ENCODE assay signal across 18 cellular contexts in the genomic region with DNA sequence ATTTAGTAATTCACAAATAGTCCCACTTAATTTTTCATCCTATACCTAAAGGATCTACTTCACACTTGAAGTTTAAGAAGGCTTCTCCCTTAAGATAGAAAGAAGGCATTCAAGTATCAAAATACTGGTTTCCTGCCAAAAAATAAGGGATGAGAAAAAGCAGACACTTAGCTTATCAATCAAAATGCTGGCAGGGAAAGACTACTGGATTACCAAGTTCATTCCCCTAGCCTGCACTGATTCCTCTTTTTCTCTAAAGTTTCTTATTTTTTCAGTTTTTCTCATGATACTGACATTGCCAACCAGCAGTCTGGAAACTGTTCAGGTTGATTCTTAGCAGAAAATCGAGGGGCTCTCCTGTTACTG.
DNase-seq lines count a peak whose midpoint lies in the region; TF ChIP-seq lines count a peak whose summit lies in the region.
"Had no signal": no experiment of that assay in that cellular context is flagged by ENCODE, and none has a peak within 500 bp of the region (broad histone marks: within the 10 kb centered on the region; RNA-seq: fewer than 3 reads in every experiment).

No MANE protein-coding gene starts in this region.

- H3K27me3 ChIP-seq in A673 (replicated peaks; ENCODE audit: insufficient read depth, low read depth, low read length, poor library complexity) (no peaks in the 10 kb centered on the region), mammary epithelial cell (ENCODE audit: insufficient read depth, low read length) (no peaks in the 10 kb centered on the region), mesenchymal stem cell (ENCODE audit: control insufficient read depth in 1 of 2, insufficient read depth in 1 of 2, low read length in 2 of 2) (no peaks in the 10 kb centered on the region), osteoblast (ENCODE audit: insufficient read depth, low read length) (no peaks in the 10 kb centered on the region)

- peaks cover 1% of the 10 kb centered on the region for H3K36me3 ChIP-seq in A673 (ENCODE audit: insufficient read depth, low read length, poor library complexity, severe bottlenecking)
- peaks cover 4% of the 10 kb centered on the region for H3K36me3 ChIP-seq in mammary epithelial cell (ENCODE audit: insufficient read depth, low read length)
- H3K36me3 ChIP-seq in mesenchymal stem cell (ENCODE audit: control insufficient read depth in 1 of 2, insufficient read depth in 2 of 2, low read depth in 1 of 2, low read length in 2 of 2), result no peaks in the 10 kb centered on the region
- no peaks in the 10 kb centered on the region for H3K36me3 ChIP-seq in osteoblast (ENCODE audit: insufficient read depth, low read length)

- no peaks in the 10 kb centered on the region for H3K27me3 Mint-ChIP-seq in CD14-positive monocyte (ENCODE audit: low read depth in 3 of 3)
- H3K27me3 Mint-ChIP-seq in activated naive CD4-positive, alpha-beta T cell treated with anti-CD3 and anti-CD28 coated beads, Interleukin-2, amount 10 ng/mL, durations not matched to agents 7 days and 5 days, result no peaks in the 10 kb centered on the region
- H3K27me3 Mint-ChIP-seq: B cell; CD4-positive, alpha-beta T cell had no signal

- no peak overlapping the region for H3K27ac Mint-ChIP-seq in CD14-positive monocyte
- no peak overlapping the region for H3K27ac Mint-ChIP-seq in activated naive CD4-positive, alpha-beta T cell treated with anti-CD3 and anti-CD28 coated beads, Interleukin-2, amount 10 ng/mL, durations not matched to agents 7 days and 5 days
- H3K27ac Mint-ChIP-seq: B cell; CD4-positive, alpha-beta T cell had no signal

- DNase-seq in DMS79 treated with DMSO at 0.1 percent for 48 hours (lab: John Stamatoyannopoulos, UW), result peak; percentile 44
- no peak for DNase-seq in DMS79 (lab: John Stamatoyannopoulos, UW)
- DNase-seq in A673 (ENCODE audit: low spot score), result peak; percentile 56
- DNase-seq in mammary epithelial cell, result no peak
- peak; percentile 18 for DNase-seq in mesenchymal stem cell
- DNase-seq in osteoblast (ENCODE audit: insufficient read length, low spot score, missing footprints), result no peak
- DNase-seq in CD14-positive monocyte (ENCODE audit: low spot score), result no peak
- no peak for DNase-seq in activated naive CD4-positive, alpha-beta T cell treated with anti-CD3 and anti-CD28 coated beads, Interleukin-2, amount 10 ng/mL, durations not matched to agents 7 days and 5 days
- DNase-seq: Caco-2; CD4-positive, alpha-beta T cell; GF-D8; H9; NCI-H1436; NCI-H1930; SHP77 had no signal

- peaks cover 22% of the 10 kb centered on the region for H3K4me1 ChIP-seq in A673 (ENCODE audit: insufficient read depth, low read length, poor library complexity, severe bottlenecking)
- H3K4me1 ChIP-seq in mammary epithelial cell (ENCODE audit: insufficient read depth, low read length), result peaks cover 11% of the 10 kb centered on the region
- no peaks in the 10 kb centered on the region for H3K4me1 ChIP-seq in mesenchymal stem cell (ENCODE audit: control insufficient read depth, insufficient read depth, low read depth, low read length)
- peaks cover 17% of the 10 kb centered on the region for H3K4me1 ChIP-seq in osteoblast (ENCODE audit: insufficient read depth, low read length)
- H3K4me1 ChIP-seq: Caco-2 had no signal

- H3K27ac ChIP-seq in A673 (ENCODE audit: low read depth, low read length, poor library complexity, severe bottlenecking) (peak overlapping the region; percentile 33), mammary epithelial cell (ENCODE audit: insufficient read depth, low read depth, low read length) (no peak overlapping the region), mesenchymal stem cell (ENCODE audit: low read length, poor library complexity, severe bottlenecking) (no peak overlapping the region), osteoblast (ENCODE audit: low read depth, low read length) (no peak overlapping the region)
- H3K27ac ChIP-seq: 22Rv1, KMS-11 had no signal

- H3K23ac ChIP-seq in mesenchymal stem cell (ENCODE audit: low read length in 2 of 2), result no peak overlapping the region

- H3K9me3 Mint-ChIP-seq in CD14-positive monocyte, result peaks cover 0 to 2% (median 0%) of the 10 kb centered on the region in 7 donors
- H3K9me3 Mint-ChIP-seq in activated naive CD4-positive, alpha-beta T cell treated with anti-CD3 and anti-CD28 coated beads, Interleukin-2, amount 10 ng/mL, durations not matched to agents 7 days and 5 days, result no peaks in the 10 kb centered on the region
- H3K9me3 Mint-ChIP-seq: CD4-positive, alpha-beta T cell; H9 had no signal

- no peak overlapping the region for H4K8ac ChIP-seq in mesenchymal stem cell (ENCODE audit: low read length)

- H3K4me2 ChIP-seq in mammary epithelial cell (ENCODE audit: insufficient read depth, low read depth, low read length) (peak overlapping the region; percentile 19), mesenchymal stem cell (ENCODE audit: low read length, poor library complexity, severe bottlenecking) (no peak overlapping the region), osteoblast (ENCODE audit: insufficient read depth, low read length) (no peak overlapping the region)
- H3K4me2 ChIP-seq: KMS-11 had no signal

- H3K18ac ChIP-seq in mesenchymal stem cell (ENCODE audit: low read depth in 1 of 2, low read length in 2 of 2), result no peak overlapping the region

- no peak overlapping the region for H3K9ac ChIP-seq in mammary epithelial cell (ENCODE audit: insufficient read depth, low read length)
- H3K9ac ChIP-seq in mesenchymal stem cell (ENCODE audit: low read length), result no peak overlapping the region
- H3K9ac ChIP-seq: KMS-11 had no signal

- H3K14ac ChIP-seq in mesenchymal stem cell (ENCODE audit: low read length in 2 of 2), result no peak overlapping the region

- H3K4me3 ChIP-seq in A673 (ENCODE audit: low read depth, low read length, poor library complexity, severe bottlenecking) (no peak overlapping the region), mammary epithelial cell (replicated peaks in 1 of 3; ENCODE audit: insufficient read depth in 1 of 3, low read depth in 2 of 3, low read length in 3 of 3) (no peak overlapping the region), mesenchymal stem cell (ENCODE audit: insufficient read depth in 1 of 2, low read depth in 1 of 2, low read length in 2 of 2) (no peak overlapping the region), osteoblast (ENCODE audit: insufficient read depth, low read length) (no peak overlapping the region)

- peaks cover 45% of the 10 kb centered on the region for H3K79me2 ChIP-seq in mammary epithelial cell (ENCODE audit: insufficient read depth, low read length)
- peaks cover 2% of the 10 kb centered on the region for H3K79me2 ChIP-seq in osteoblast (ENCODE audit: insufficient read depth, low read length)

- dilution Hi-C loops in mammary epithelial cell (cut with HindIII; ENCODE audit: low sequenced_read_pairs), result no loop called here

- no peak overlapping the region for H4K91ac ChIP-seq in mesenchymal stem cell (ENCODE audit: low read length)

- H3K4ac ChIP-seq in mesenchymal stem cell (ENCODE audit: low read depth in 1 of 2, low read length in 2 of 2), result no peak overlapping the region

- H4K20me1 ChIP-seq in mammary epithelial cell (ENCODE audit: insufficient read depth, low read length), result no peaks in the 10 kb centered on the region
- peaks cover 3% of the 10 kb centered on the region for H4K20me1 ChIP-seq in osteoblast (ENCODE audit: insufficient read depth, low read length)

- H3K4me3 Mint-ChIP-seq in CD14-positive monocyte, result no peak overlapping the region
- no peak overlapping the region for H3K4me3 Mint-ChIP-seq in activated naive CD4-positive, alpha-beta T cell treated with anti-CD3 and anti-CD28 coated beads, Interleukin-2, amount 10 ng/mL, durations not matched to agents 7 days and 5 days
- H3K4me3 Mint-ChIP-seq: B cell; CD4-positive, alpha-beta T cell; H9 had no signal

- peaks cover 8 to 13% of the 10 kb centered on the region in 2 donors for H3K36me3 Mint-ChIP-seq in CD14-positive monocyte
- H3K36me3 Mint-ChIP-seq in activated naive CD4-positive, alpha-beta T cell treated with anti-CD3 and anti-CD28 coated beads, Interleukin-2, amount 10 ng/mL, durations not matched to agents 7 days and 5 days, result no peaks in the 10 kb centered on the region

- H3K4me1 Mint-ChIP-seq in CD14-positive monocyte, result peaks cover 4% of the 10 kb centered on the region
- H3K4me1 Mint-ChIP-seq in activated naive CD4-positive, alpha-beta T cell treated with anti-CD3 and anti-CD28 coated beads, Interleukin-2, amount 10 ng/mL, durations not matched to agents 7 days and 5 days, result peaks cover 9% of the 10 kb centered on the region

- no peak overlapping the region for H2AK5ac ChIP-seq in mesenchymal stem cell (ENCODE audit: low read length, severe bottlenecking)

- TF ChIP-seq CTCF in A673 (conservative IDR thresholded peaks at IDR 0.05; ENCODE audit: low read depth, low read length), result no peak
- TF ChIP-seq CTCF in mammary epithelial cell (conservative IDR thresholded peaks at IDR 0.05 in 1 of 2, IDR thresholded peaks at IDR 0.05 in 1 of 2; ENCODE audit: extremely low read depth in 1 of 2, insufficient read depth in 1 of 2, low read depth in 1 of 2, low read length in 2 of 2), result no peak
- TF ChIP-seq CTCF in osteoblast (IDR thresholded peaks at IDR 0.05; ENCODE audit: extremely low read depth, low read depth, low read length), result no peak
- no peak for TF ChIP-seq CTCF in CD14-positive monocyte (IDR thresholded peaks at IDR 0.05)

- H2BK120ac ChIP-seq in mesenchymal stem cell (ENCODE audit: low read depth, low read length), result no peak overlapping the region

- no peak overlapping the region for H2AFZ ChIP-seq in mammary epithelial cell (ENCODE audit: low read depth, low read length)
- H2AFZ ChIP-seq in mesenchymal stem cell (ENCODE audit: low read depth, low read length), result no peak overlapping the region
- H2AFZ ChIP-seq in osteoblast (ENCODE audit: low read length), result no peak overlapping the region

- BruUV-seq in A673 (replicated peaks; lab: Mats Ljungman, UMichigan), result no TSS peak
- BruUV-seq in mammary epithelial cell (replicated peaks; lab: Mats Ljungman, UMichigan), result no TSS peak

- H3K79me1 ChIP-seq in mesenchymal stem cell (replicated peaks; ENCODE audit: low read length, poor library complexity, severe bottlenecking), result peaks cover 14% of the 10 kb centered on the region

- H2BK5ac ChIP-seq in mesenchymal stem cell (ENCODE audit: low read depth, low read length, poor library complexity, severe bottlenecking), result no peak overlapping the region

- H2BK15ac ChIP-seq in mesenchymal stem cell (ENCODE audit: low read depth, poor library complexity, severe bottlenecking), result no peak overlapping the region

- no peak overlapping the region for H2BK12ac ChIP-seq in mesenchymal stem cell (ENCODE audit: low read length in 2 of 2)

- POLR2A ChIA-PET in A673 (lab: Charles Lee; ENCODE audit: low non-redundant PET), result no interaction called here

- in situ Hi-C loops in mammary epithelial cell (cut with MboI; ENCODE audit: low sequenced_read_pairs in 2 of 2), result no loop called here

- CTCF ChIA-PET in A673 (lab: Charles Lee) (no interaction called here), mammary epithelial cell (lab: Charles Lee; ENCODE audit: low non-redundant PET) (no interaction called here)
- CTCF ChIA-PET in activated naive CD4-positive, alpha-beta T cell treated with anti-CD3 and anti-CD28 coated beads, Interleukin-2, amount 10 ng/mL, durations not matched to agents 7 days and 5 days (lab: Charles Lee), result no interaction called here

- H3K9me3 ChIP-seq in A673 (ENCODE audit: low read depth, low read length, poor library complexity, severe bottlenecking) (no peaks in the 10 kb centered on the region), mammary epithelial cell (replicated peaks; ENCODE audit: insufficient read depth, low read length) (no peaks in the 10 kb centered on the region), mesenchymal stem cell (ENCODE audit: control insufficient read depth, low read length) (no peaks in the 10 kb centered on the region), osteoblast (ENCODE audit: low read depth, low read length) (no peaks in the 10 kb centered on the region)
- H3K9me3 ChIP-seq: Caco-2 had no signal

- WGBS in mammary epithelial cell (ENCODE audit: low coverage, missing lambda C conversion rate), result 0% methylated on average over 1 of the region's 1 CpG
- 50% methylated on average over 1 of the region's 1 CpG for WGBS in mesenchymal stem cell

- intact Hi-C loops in A673 (cut with micrococcal nuclease; ENCODE audit: unreplicated experiment) (no loop called here), mammary epithelial cell (cut with micrococcal nuclease) (no loop called here), CD14-positive monocyte (cut with micrococcal nuclease) (no loop called here)

Comparison
In these comparisons a context has a peak if more than half of its experiments do, and no peak if none do; other contexts are left out.
1. DNase-seq: peak in DMS79 treated with DMSO at 0.1 percent for 48 hours (single experiment), A673 (single experiment) and mesenchymal stem cell (single experiment); none in DMS79 (single experiment), mammary epithelial cell (single experiment), osteoblast (single experiment), CD14-positive monocyte (single experiment) and activated naive CD4-positive, alpha-beta T cell treated with anti-CD3 and anti-CD28 coated beads, Interleukin-2, amount 10 ng/mL, durations not matched to agents 7 days and 5 days (single experiment).